Comparison of ENCODE assay signal across 15 cellular contexts in the genomic region with DNA sequence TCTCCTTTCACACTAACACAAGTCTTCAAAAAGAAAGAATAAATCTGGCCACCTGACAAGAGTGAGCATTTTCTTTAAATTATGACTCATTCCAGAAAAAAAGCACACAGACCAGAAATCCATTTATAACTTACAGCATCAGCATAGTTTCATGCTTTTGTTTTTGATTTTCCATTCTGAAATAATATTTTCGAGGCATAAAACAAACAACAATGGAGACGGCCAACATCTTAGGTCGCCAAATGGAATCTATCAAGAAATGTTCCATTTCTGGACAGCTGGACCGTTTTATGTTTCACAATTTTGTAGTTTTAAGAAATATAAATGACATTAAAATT.
DNase-seq lines count a peak whose midpoint lies in the region; ATAC-seq and TF ChIP-seq lines count a peak whose summit lies in the region.
"Had no signal": no experiment of that assay in that cellular context is flagged by ENCODE, and none has a peak within 500 bp of the region (broad histone marks: within the 10 kb centered on the region; RNA-seq: fewer than 3 reads in every experiment).

No MANE protein-coding gene starts in this region.

- H2AFZ ChIP-seq in MM.1S (ENCODE audit: low read length) = no peak overlapping the region

- H3K27ac ChIP-seq in angular gyrus (ENCODE audit: low read depth, low read length) = peak overlapping the region; percentile 37
- peak overlapping the region; percentile 58 to 79 (median 68) for H3K27ac ChIP-seq in gastroesophageal sphincter
- H3K27ac ChIP-seq in gastrocnemius medialis = peak overlapping the region; percentile 2 to 26 (median 15)
- H3K27ac ChIP-seq in MM.1S (ENCODE audit: low read length) = no peak overlapping the region

- no peaks in the 10 kb centered on the region for H4K20me1 ChIP-seq in MM.1S (ENCODE audit: insufficient read depth, low read length)

- intact Hi-C loops in gastrocnemius medialis (cut with DNase I; ENCODE audit: low total_unique reads) = loop anchor here (5.0 kb wide), 2 partner anchors 40 to 125 kb away; no protein-coding TSS in a partner anchor

- H3K27me3 ChIP-seq in gastroesophageal sphincter (no peaks in the 10 kb centered on the region), gastrocnemius medialis (no peaks in the 10 kb centered on the region), MM.1S (replicated peaks; ENCODE audit: insufficient read depth, low read length) (no peaks in the 10 kb centered on the region)
- H3K27me3 ChIP-seq: adrenal gland had no signal

- in situ Hi-C loops in gastrocnemius medialis (cut with MboI; ENCODE audit: low sequenced_read_pairs in 4 of 4) = no loop called here

- H3K4me1 ChIP-seq in gastroesophageal sphincter = peaks cover 8 to 79% (median 18%) of the 10 kb centered on the region in 3 donors
- peaks cover 26 to 29% of the 10 kb centered on the region in 2 donors for H3K4me1 ChIP-seq in gastrocnemius medialis
- peaks cover 18% of the 10 kb centered on the region for H3K4me1 ChIP-seq in MM.1S (ENCODE audit: low read length)

- no peaks in the 10 kb centered on the region for H3K36me3 ChIP-seq in gastroesophageal sphincter
- no peaks in the 10 kb centered on the region for H3K36me3 ChIP-seq in gastrocnemius medialis
- H3K36me3 ChIP-seq in MM.1S (replicated peaks; ENCODE audit: insufficient read depth, low read length) = no peaks in the 10 kb centered on the region
- H3K36me3 ChIP-seq: adrenal gland had no signal

- H3F3A ChIP-seq in MM.1S (ENCODE audit: insufficient read depth, low read length) = peaks cover 8% of the 10 kb centered on the region; the same call in 1 of the 2 replicates

- H3K9me3 ChIP-seq in gastroesophageal sphincter = no peaks in the 10 kb centered on the region
- no peaks in the 10 kb centered on the region for H3K9me3 ChIP-seq in gastrocnemius medialis
- no peaks in the 10 kb centered on the region for H3K9me3 ChIP-seq in MM.1S (replicated peaks; ENCODE audit: insufficient read depth, low read length)
- H3K9me3 ChIP-seq: adrenal gland had no signal

- peak; percentile 69 for ATAC-seq in gastroesophageal sphincter
- peak in 1 of 2 donors; percentile 37 for ATAC-seq in gastrocnemius medialis
- no peak for ATAC-seq in HG02798 (IDR thresholded peaks at IDR 0.05; ENCODE audit: poor library complexity, unreplicated experiment)
- ATAC-seq: naive thymus-derived CD4-positive, alpha-beta T cell had no signal

- WGBS in gastroesophageal sphincter (ENCODE audit: low coverage in 1 of 2), 2 donors = 20 to 30% methylated on average over 4 of the region's 4 CpGs

- no peaks in the 10 kb centered on the region for H3K79me2 ChIP-seq in MM.1S (ENCODE audit: low read length)

- H3K4me3 ChIP-seq in gastroesophageal sphincter (no peak overlapping the region), gastrocnemius medialis (no peak overlapping the region), MM.1S (ENCODE audit: low read length) (no peak overlapping the region)
- H3K4me3 ChIP-seq: adrenal gland had no signal

- TF ChIP-seq CTCF in gastroesophageal sphincter (IDR thresholded peaks at IDR 0.05) (no peak), gastrocnemius medialis (IDR thresholded peaks at IDR 0.05 in 4 of 5, conservative IDR thresholded peaks at IDR 0.05 in 1 of 5) (no peak), MM.1S (IDR thresholded peaks at IDR 0.05; ENCODE audit: low read length) (no peak)

- TF ChIP-seq EP300 in gastroesophageal sphincter (IDR thresholded peaks at IDR 0.05) = no peak

- no peak overlapping the region for H3K9ac ChIP-seq in MM.1S (ENCODE audit: low read length)

- peak; percentile 30 for DNase-seq in GM03348 (ENCODE audit: low spot score)
- no peak for DNase-seq in gastrocnemius medialis
- no peak for DNase-seq in MM.1S
- no peak for DNase-seq in NCI-H526 treated with DMSO at 0.1 percent for 48 hours (lab: John Stamatoyannopoulos, UW)
- no peak for DNase-seq in hypothalamus (lab: John Stamatoyannopoulos, UW)
- DNase-seq: activated CD8-positive, alpha-beta memory T cell treated with anti-CD3 and anti-CD28 coated beads, Interleukin-2, amount 50 U/mL, for 48 hours; adrenal gland; islet precursor cell; naive thymus-derived CD4-positive, alpha-beta T cell; NCI-H1092 treated with DMSO at 0.1 percent for 48 hours; NCI-H524; SIG-M5 had no signal

- no peak overlapping the region for H3K4me2 ChIP-seq in MM.1S (ENCODE audit: low read depth, low read length)

- no peaks in the 10 kb centered on the region for H3K9me2 ChIP-seq in MM.1S (replicated peaks; ENCODE audit: insufficient read depth, low read length)

- no peak for TF ChIP-seq POLR2A in gastroesophageal sphincter (IDR thresholded peaks at IDR 0.05)
- TF ChIP-seq POLR2A in gastrocnemius medialis (IDR thresholded peaks at IDR 0.05) = no peak
